In the genomic region with DNA sequence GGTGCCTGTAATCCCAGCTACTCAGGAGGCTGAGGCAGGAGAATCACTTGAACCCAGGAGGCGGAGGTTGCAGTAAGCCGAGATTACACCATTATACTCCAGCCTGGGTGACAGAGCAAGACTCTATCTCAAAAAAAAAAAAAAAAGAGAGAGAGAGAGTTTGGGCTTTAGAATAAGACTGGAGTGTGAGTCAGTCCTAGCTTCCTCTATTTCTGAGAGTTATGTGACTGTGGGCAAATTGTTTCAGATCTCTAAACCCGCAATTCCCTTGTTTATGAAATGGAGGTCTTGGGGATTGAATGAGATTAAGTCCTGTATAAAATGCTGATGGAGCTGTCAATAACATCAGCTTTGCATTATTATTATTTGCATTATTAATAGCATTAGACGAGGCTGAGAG, we compare ENCODE assay signal across 12 cellular contexts. TPM values are rescaled to one million over a fixed set of nuclear protein-coding genes. Genes with fewer than 3 reads are reported as not detected.
"Had no signal": no experiment of that assay in that cellular context is flagged by ENCODE, and none has a peak within 500 bp of the region (broad histone marks: within the 10 kb centered on the region; RNA-seq: fewer than 3 reads in every experiment).

No MANE protein-coding gene starts in this region.

RNA-seq across cellular contexts. Expression of a gene that starts 27.1 kb away (rescaled TPM):
- total RNA-seq: activated CD4-positive, alpha-beta memory T cell treated with anti-CD3 and anti-CD28 coated beads for 36 hours; activated CD4-positive, alpha-beta T cell treated with anti-CD3 and anti-CD28 coated beads for 36 hours; activated CD8-positive, alpha-beta memory T cell treated with anti-CD3 and anti-CD28 coated beads, Interleukin-2, amount 10 ng/mL, durations not matched to agents 7 days and 5 days; activated naive CD4-positive, alpha-beta T cell treated with anti-CD3 and anti-CD28 coated beads for 36 hours; activated T-helper 2 cell treated with anti-CD3 and anti-CD28 coated beads, Interferon-gamma antibody, Interleukin-2, Interleukin-4, amounts not matched to agents 10 μg/mL and 5 μg/mL and 100 μg/mL, durations not matched to agents 14 hours and 24 hours and 36 hours; ascending aorta; colonic mucosa; gastroesophageal sphincter; left lobe of liver; mononuclear cell; pancreas; T-cell had no signal
